ENCODE assay signal across 1 cellular context in the genomic region with DNA sequence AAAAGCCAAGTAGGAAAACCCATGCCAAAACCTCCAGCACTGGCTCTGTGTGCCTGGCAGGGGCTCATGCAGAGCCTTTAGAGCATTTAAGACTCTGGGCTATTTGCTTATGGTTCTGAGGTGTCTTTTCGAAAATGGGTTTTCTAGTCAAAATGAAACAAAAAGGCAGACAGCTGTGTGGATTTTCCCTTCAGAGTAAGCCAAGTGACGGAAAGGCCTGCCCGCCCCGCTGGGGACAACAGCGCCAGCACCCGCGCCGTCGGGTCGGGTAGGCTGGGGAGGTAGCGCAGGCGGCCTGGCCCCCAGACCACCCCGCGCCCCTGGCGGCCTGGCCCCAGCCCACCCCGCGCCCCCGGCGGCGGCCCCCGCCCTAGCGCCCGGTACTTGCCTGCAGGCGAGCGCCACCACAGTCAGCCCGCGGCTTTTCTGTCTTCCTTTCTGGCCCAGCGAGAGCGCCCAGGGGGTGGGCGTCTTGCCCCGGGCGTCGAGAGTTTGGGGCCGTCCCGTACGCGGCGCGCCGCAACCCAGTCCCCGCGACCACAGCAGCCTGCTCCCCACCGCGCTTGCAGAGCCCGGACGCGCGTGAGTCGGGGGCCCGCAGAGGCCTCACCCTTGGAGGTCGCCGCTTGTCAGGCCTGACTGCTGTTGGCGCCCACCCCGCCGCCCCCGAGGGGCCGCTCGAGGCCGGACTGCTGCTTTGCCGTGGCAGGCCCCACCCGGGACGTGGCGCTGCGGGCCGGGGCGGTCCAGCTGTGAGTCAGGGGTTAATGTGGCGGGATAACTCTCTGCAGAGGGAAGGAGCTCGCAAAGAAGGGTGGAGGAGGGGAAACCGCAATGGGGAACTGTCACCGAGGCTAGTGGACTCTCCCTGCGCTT.
A peak's percentile ranks its signal among the peaks of the same experiment; 100 is the strongest.
TF ChIP-seq lines count a peak whose summit lies in the region.

A gene with protein sequence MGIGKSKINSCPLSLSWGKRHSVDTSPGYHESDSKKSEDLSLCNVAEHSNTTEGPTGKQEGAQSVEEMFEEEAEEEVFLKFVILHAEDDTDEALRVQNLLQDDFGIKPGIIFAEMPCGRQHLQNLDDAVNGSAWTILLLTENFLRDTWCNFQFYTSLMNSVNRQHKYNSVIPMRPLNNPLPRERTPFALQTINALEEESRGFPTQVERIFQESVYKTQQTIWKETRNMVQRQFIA (minus strand): TSS at position 771 of the 876 bp plus-strand sequence. CDS start 21,223 bp downstream, outside the sequence.

TF ChIP-seq in HepG2, 621 proteins besides CTCF, POLR2A, EP300 and RAD21 (continued from another document and continues in another):
- TF ChIP-seq, protein P1, sequence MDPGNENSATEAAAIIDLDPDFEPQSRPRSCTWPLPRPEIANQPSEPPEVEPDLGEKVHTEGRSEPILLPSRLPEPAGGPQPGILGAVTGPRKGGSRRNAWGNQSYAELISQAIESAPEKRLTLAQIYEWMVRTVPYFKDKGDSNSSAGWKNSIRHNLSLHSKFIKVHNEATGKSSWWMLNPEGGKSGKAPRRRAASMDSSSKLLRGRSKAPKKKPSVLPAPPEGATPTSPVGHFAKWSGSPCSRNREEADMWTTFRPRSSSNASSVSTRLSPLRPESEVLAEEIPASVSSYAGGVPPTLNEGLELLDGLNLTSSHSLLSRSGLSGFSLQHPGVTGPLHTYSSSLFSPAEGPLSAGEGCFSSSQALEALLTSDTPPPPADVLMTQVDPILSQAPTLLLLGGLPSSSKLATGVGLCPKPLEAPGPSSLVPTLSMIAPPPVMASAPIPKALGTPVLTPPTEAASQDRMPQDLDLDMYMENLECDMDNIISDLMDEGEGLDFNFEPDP (CRISPR knock-in tag; conservative IDR thresholded peaks at IDR 0.05): no peak
- no peak for TF ChIP-seq GZF1 (CRISPR knock-in tag; IDR thresholded peaks at IDR 0.05)
- no peak for TF ChIP-seq SUZ12 (IDR thresholded peaks at IDR 0.05; ENCODE audit: low read depth, low read length)
- TF ChIP-seq, protein P2, sequence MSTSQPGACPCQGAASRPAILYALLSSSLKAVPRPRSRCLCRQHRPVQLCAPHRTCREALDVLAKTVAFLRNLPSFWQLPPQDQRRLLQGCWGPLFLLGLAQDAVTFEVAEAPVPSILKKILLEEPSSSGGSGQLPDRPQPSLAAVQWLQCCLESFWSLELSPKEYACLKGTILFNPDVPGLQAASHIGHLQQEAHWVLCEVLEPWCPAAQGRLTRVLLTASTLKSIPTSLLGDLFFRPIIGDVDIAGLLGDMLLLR (CRISPR knock-in tag; IDR thresholded peaks at IDR 0.05): no peak
- TF ChIP-seq TOPORS (CRISPR knock-in tag; IDR thresholded peaks at IDR 0.05): no peak
- TF ChIP-seq, protein P3, sequence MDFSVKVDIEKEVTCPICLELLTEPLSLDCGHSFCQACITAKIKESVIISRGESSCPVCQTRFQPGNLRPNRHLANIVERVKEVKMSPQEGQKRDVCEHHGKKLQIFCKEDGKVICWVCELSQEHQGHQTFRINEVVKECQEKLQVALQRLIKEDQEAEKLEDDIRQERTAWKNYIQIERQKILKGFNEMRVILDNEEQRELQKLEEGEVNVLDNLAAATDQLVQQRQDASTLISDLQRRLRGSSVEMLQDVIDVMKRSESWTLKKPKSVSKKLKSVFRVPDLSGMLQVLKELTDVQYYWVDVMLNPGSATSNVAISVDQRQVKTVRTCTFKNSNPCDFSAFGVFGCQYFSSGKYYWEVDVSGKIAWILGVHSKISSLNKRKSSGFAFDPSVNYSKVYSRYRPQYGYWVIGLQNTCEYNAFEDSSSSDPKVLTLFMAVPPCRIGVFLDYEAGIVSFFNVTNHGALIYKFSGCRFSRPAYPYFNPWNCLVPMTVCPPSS (IDR thresholded peaks at IDR 0.05): no peak
- TF ChIP-seq, protein P4, sequence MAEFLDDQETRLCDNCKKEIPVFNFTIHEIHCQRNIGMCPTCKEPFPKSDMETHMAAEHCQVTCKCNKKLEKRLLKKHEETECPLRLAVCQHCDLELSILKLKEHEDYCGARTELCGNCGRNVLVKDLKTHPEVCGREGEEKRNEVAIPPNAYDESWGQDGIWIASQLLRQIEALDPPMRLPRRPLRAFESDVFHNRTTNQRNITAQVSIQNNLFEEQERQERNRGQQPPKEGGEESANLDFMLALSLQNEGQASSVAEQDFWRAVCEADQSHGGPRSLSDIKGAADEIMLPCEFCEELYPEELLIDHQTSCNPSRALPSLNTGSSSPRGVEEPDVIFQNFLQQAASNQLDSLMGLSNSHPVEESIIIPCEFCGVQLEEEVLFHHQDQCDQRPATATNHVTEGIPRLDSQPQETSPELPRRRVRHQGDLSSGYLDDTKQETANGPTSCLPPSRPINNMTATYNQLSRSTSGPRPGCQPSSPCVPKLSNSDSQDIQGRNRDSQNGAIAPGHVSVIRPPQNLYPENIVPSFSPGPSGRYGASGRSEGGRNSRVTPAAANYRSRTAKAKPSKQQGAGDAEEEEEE (CRISPR knock-in tag; IDR thresholded peaks at IDR 0.05; ENCODE audit: borderline replicate concordance): no peak
- TF ChIP-seq, protein P5, sequence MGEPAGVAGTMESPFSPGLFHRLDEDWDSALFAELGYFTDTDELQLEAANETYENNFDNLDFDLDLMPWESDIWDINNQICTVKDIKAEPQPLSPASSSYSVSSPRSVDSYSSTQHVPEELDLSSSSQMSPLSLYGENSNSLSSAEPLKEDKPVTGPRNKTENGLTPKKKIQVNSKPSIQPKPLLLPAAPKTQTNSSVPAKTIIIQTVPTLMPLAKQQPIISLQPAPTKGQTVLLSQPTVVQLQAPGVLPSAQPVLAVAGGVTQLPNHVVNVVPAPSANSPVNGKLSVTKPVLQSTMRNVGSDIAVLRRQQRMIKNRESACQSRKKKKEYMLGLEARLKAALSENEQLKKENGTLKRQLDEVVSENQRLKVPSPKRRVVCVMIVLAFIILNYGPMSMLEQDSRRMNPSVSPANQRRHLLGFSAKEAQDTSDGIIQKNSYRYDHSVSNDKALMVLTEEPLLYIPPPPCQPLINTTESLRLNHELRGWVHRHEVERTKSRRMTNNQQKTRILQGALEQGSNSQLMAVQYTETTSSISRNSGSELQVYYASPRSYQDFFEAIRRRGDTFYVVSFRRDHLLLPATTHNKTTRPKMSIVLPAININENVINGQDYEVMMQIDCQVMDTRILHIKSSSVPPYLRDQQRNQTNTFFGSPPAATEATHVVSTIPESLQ (CRISPR knock-in tag; conservative IDR thresholded peaks at IDR 0.05): no peak
- TF ChIP-seq ZNF264 (CRISPR knock-in tag; IDR thresholded peaks at IDR 0.05): no peak
- TF ChIP-seq ZNF709 (CRISPR knock-in tag; IDR thresholded peaks at IDR 0.05): no peak
- TF ChIP-seq, protein P6, sequence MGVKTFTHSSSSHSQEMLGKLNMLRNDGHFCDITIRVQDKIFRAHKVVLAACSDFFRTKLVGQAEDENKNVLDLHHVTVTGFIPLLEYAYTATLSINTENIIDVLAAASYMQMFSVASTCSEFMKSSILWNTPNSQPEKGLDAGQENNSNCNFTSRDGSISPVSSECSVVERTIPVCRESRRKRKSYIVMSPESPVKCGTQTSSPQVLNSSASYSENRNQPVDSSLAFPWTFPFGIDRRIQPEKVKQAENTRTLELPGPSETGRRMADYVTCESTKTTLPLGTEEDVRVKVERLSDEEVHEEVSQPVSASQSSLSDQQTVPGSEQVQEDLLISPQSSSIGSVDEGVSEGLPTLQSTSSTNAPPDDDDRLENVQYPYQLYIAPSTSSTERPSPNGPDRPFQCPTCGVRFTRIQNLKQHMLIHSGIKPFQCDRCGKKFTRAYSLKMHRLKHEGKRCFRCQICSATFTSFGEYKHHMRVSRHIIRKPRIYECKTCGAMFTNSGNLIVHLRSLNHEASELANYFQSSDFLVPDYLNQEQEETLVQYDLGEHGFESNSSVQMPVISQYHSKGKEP (CRISPR knock-in tag; IDR thresholded peaks at IDR 0.05): no peak
- TF ChIP-seq ZNF792 (CRISPR knock-in tag; IDR thresholded peaks at IDR 0.05): no peak
- TF ChIP-seq MXI1 (IDR thresholded peaks at IDR 0.05; ENCODE audit: borderline replicate concordance, low read depth, low read length): no peak
- no peak for TF ChIP-seq ZMYM4 (CRISPR knock-in tag; IDR thresholded peaks at IDR 0.05)
- TF ChIP-seq FOXA3 (CRISPR knock-in tag; IDR thresholded peaks at IDR 0.05): no peak
- TF ChIP-seq ZBTB7A (CRISPR knock-in tag; IDR thresholded peaks at IDR 0.05): peak; percentile 41; the same call in 1 of the 2 replicates
- TF ChIP-seq SCMH1 (CRISPR knock-in tag; IDR thresholded peaks at IDR 0.05; ENCODE audit: borderline replicate concordance): no peak
- TF ChIP-seq RXRB (CRISPR knock-in tag; IDR thresholded peaks at IDR 0.05; ENCODE audit: borderline replicate concordance): no peak
- TF ChIP-seq SRSF1 (optimal IDR thresholded peaks at IDR 0.05; ENCODE audit: low read depth, low read length): no peak
- TF ChIP-seq FOXA1 (IDR thresholded peaks at IDR 0.05): no peak
- TF ChIP-seq FOXA1 (CRISPR knock-in tag; IDR thresholded peaks at IDR 0.05): no peak
- no peak for TF ChIP-seq TARDBP (CRISPR knock-in tag; IDR thresholded peaks at IDR 0.05)
- no peak for TF ChIP-seq FOSL2 (CRISPR knock-in tag; IDR thresholded peaks at IDR 0.05)
- TF ChIP-seq, protein P7, sequence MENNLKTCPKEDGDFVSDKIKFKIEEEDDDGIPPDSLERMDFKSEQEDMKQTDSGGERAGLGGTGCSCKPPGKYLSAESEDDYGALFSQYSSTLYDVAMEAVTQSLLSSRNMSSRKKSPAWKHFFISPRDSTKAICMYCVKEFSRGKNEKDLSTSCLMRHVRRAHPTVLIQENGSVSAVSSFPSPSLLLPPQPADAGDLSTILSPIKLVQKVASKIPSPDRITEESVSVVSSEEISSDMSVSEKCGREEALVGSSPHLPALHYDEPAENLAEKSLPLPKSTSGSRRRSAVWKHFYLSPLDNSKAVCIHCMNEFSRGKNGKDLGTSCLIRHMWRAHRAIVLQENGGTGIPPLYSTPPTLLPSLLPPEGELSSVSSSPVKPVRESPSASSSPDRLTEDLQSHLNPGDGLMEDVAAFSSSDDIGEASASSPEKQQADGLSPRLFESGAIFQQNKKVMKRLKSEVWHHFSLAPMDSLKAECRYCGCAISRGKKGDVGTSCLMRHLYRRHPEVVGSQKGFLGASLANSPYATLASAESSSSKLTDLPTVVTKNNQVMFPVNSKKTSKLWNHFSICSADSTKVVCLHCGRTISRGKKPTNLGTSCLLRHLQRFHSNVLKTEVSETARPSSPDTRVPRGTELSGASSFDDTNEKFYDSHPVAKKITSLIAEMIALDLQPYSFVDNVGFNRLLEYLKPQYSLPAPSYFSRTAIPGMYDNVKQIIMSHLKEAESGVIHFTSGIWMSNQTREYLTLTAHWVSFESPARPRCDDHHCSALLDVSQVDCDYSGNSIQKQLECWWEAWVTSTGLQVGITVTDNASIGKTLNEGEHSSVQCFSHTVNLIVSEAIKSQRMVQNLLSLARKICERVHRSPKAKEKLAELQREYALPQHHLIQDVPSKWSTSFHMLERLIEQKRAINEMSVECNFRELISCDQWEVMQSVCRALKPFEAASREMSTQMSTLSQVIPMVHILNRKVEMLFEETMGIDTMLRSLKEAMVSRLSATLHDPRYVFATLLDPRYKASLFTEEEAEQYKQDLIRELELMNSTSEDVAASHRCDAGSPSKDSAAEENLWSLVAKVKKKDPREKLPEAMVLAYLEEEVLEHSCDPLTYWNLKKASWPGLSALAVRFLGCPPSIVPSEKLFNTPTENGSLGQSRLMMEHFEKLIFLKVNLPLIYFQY (CRISPR knock-in tag; IDR thresholded peaks at IDR 0.05; ENCODE audit: borderline replicate concordance): no peak
- TF ChIP-seq KDM2A (CRISPR knock-in tag; IDR thresholded peaks at IDR 0.05; ENCODE audit: borderline replicate concordance, low read depth): peak; percentile 69
- TF ChIP-seq MIER2 (CRISPR knock-in tag; IDR thresholded peaks at IDR 0.05): no peak
- TF ChIP-seq, protein P8, sequence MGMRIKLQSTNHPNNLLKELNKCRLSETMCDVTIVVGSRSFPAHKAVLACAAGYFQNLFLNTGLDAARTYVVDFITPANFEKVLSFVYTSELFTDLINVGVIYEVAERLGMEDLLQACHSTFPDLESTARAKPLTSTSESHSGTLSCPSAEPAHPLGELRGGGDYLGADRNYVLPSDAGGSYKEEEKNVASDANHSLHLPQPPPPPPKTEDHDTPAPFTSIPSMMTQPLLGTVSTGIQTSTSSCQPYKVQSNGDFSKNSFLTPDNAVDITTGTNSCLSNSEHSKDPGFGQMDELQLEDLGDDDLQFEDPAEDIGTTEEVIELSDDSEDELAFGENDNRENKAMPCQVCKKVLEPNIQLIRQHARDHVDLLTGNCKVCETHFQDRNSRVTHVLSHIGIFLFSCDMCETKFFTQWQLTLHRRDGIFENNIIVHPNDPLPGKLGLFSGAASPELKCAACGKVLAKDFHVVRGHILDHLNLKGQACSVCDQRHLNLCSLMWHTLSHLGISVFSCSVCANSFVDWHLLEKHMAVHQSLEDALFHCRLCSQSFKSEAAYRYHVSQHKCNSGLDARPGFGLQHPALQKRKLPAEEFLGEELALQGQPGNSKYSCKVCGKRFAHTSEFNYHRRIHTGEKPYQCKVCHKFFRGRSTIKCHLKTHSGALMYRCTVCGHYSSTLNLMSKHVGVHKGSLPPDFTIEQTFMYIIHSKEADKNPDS (CRISPR knock-in tag; IDR thresholded peaks at IDR 0.05): no peak
- TF ChIP-seq MIXL1 (CRISPR knock-in tag; IDR thresholded peaks at IDR 0.05): no peak
- TF ChIP-seq ATM (IDR thresholded peaks at IDR 0.05; ENCODE audit: borderline replicate concordance): no peak
- TF ChIP-seq, protein P9, sequence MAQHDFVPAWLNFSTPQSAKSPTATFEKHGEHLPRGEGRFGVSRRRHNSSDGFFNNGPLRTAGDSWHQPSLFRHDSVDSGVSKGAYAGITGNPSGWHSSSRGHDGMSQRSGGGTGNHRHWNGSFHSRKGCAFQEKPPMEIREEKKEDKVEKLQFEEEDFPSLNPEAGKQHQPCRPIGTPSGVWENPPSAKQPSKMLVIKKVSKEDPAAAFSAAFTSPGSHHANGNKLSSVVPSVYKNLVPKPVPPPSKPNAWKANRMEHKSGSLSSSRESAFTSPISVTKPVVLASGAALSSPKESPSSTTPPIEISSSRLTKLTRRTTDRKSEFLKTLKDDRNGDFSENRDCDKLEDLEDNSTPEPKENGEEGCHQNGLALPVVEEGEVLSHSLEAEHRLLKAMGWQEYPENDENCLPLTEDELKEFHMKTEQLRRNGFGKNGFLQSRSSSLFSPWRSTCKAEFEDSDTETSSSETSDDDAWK (CRISPR knock-in tag; IDR thresholded peaks at IDR 0.05): no peak
